12 cellular contexts compared by ENCODE assay signal in the genomic region with DNA sequence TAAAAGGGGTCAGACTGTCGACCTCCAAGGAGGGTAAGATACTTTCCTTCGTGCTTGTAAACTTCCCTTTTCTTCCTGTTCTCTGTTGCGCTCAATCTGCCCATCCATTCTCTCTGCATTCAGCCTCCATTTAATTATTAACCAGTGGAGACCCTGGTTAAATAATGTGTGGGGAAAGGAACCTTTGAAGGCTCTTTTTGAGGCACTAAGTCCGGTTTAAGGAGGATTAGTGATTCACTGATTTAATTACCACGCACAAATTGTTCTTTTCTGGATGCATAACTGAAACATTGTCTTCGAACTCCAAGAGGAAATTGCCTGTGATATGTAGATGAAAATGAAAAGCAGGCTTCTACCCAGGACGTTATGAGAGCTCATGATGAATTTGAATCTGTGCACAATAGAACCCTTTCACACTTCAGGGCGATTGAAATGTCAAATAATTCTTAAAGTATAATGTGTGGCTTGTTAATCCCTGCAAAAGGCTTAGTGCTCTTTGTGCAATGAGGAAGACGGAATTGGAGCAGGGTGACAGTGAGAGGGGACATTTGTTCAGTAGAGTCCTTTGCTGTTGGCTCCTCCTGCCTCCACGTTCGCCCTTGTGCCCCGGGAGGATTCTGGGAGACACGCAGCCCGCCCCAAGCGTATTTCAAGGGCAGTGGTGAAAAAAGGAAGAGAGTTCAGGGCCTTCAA.
"Had no signal": no experiment of that assay in that cellular context is flagged by ENCODE, and none has a peak within 500 bp of the region (broad histone marks: within the 10 kb centered on the region; RNA-seq: fewer than 3 reads in every experiment).

No MANE protein-coding gene starts in this region.

- H3K27ac Mint-ChIP-seq: activated CD8-positive, alpha-beta T cell treated with anti-CD3 and anti-CD28 coated beads for 36 hours; stimulated activated naive CD8-positive, alpha-beta T cell treated with anti-CD3 and anti-CD28 coated beads, Interleukin-15, Interleukin-2, amounts not matched to agents 100 ng/mL and 50 ng/mL, for 24 hours had no signal

- H3K27ac ChIP-seq: cardiac muscle cell, epithelial cell of prostate, neutrophil, psoas muscle, upper lobe of right lung had no signal

- H3K4me1 ChIP-seq: psoas muscle, upper lobe of right lung had no signal

- H3K36me3 ChIP-seq: cardiac muscle cell, neutrophil, upper lobe of right lung had no signal

- DNase-seq: activated CD8-positive, alpha-beta memory T cell treated with anti-CD3 and anti-CD28 coated beads, Interleukin-2, amount 50 U/mL, for 48 hours; activated CD8-positive, alpha-beta T cell treated with anti-CD3 and anti-CD28 coated beads for 36 hours; activated naive CD4-positive, alpha-beta T cell; hippocampal formation; psoas muscle; stimulated activated CD4-positive, alpha-beta T cell treated with anti-CD3 and anti-CD28 coated beads, Interleukin-4, amount 100 ng/mL, for 1 hour; T1000; upper lobe of right lung had no signal

- H3K27me3 ChIP-seq: cardiac muscle cell, upper lobe of right lung had no signal

- H3K4me3 Mint-ChIP-seq: activated CD8-positive, alpha-beta T cell treated with anti-CD3 and anti-CD28 coated beads for 36 hours; stimulated activated naive CD8-positive, alpha-beta T cell treated with anti-CD3 and anti-CD28 coated beads, Interleukin-15, Interleukin-2, amounts not matched to agents 100 ng/mL and 50 ng/mL, for 24 hours had no signal

- H3K4me3 ChIP-seq: cardiac muscle cell, psoas muscle, upper lobe of right lung had no signal

- H3K9me3 ChIP-seq: neutrophil, psoas muscle, upper lobe of right lung had no signal
